ENCODE assay signal across 8 cellular contexts in genomic region chr11:101914737-101915426, GRCh38. TPM values are rescaled to one million over a fixed set of nuclear protein-coding genes. Genes with fewer than 3 reads are reported as not detected.
A peak's percentile ranks its signal among the peaks of the same experiment; 100 is the strongest.
DNase-seq lines count a peak whose midpoint lies in the region; ATAC-seq and TF ChIP-seq lines count a peak whose summit lies in the region.

TSS of gene CEP126 (plus strand) at chr11:101915010. CDS start at chr11:101915285, 275 bp downstream.

- H3K27me3 ChIP-seq in Peyer's patch: no peaks in the 10 kb centered on the region

- no peaks in the 10 kb centered on the region for H3K36me3 ChIP-seq in Peyer's patch

- no peaks in the 10 kb centered on the region for H3K27me3 Mint-ChIP-seq in nephron (ENCODE audit: low read depth)

- no peaks in the 10 kb centered on the region for H3K9me3 ChIP-seq in Peyer's patch

- peak; percentile 100 for ATAC-seq in GM21723 (IDR thresholded peaks at IDR 0.05; ENCODE audit: unreplicated experiment)
- ATAC-seq in stimulated activated naive CD8-positive, alpha-beta T cell treated with anti-CD3 and anti-CD28 coated beads, Interleukin-15, Interleukin-2, amounts not matched to agents 100 U/mL and 50 U/mL, for 24 hours: peak; percentile 98

- peaks cover 31% of the 10 kb centered on the region for H3K4me1 Mint-ChIP-seq in nephron

- peak within 1 kb of the TSS; percentile 87 to 96 (median 90) for H3K4me3 Mint-ChIP-seq in nephron

- peak in 1 of 2 donors; percentile 10 for TF ChIP-seq POLR2A in Peyer's patch (IDR thresholded peaks at IDR 0.05)

- peak; percentile 93 for DNase-seq in DMS153 (lab: John Stamatoyannopoulos, UW)
- peak; percentile 88 for DNase-seq in KBM-7
- DNase-seq in Peyer's patch: peak; percentile 92 to 97 (median 95)
- peak; percentile 89 for DNase-seq in activated effector memory CD4-positive, alpha-beta T cell treated with Interleukin-2 at 50 U/mL for 16 hours
- DNase-seq in fibroblast of the aortic adventitia (ENCODE audit: low read depth): peak; percentile 94
- peak; percentile 94 for DNase-seq in stimulated activated naive CD8-positive, alpha-beta T cell treated with anti-CD3 and anti-CD28 coated beads, Interleukin-15, Interleukin-2, amounts not matched to agents 100 U/mL and 50 U/mL, for 24 hours

- in situ Hi-C loops in KBM-7 (cut with MboI; ENCODE audit: low pct_unique_long_range_greater_than_20kb, low sequenced_read_pairs): no loop called here

- H3K9me3 Mint-ChIP-seq in nephron: no peaks in the 10 kb centered on the region

- TF ChIP-seq CTCF in Peyer's patch (IDR thresholded peaks at IDR 0.05) (peak in 5 of 6 experiments; percentile 14 to 56 (median 47)), fibroblast of the aortic adventitia (IDR thresholded peaks at IDR 0.05; ENCODE audit: insufficient read depth, low read length) (peak; percentile 65), nephron (IDR thresholded peaks at IDR 0.05; ENCODE audit: unreplicated experiment in 3 of 3) (peak; percentile 37 to 56 (median 45))

- H3K27ac Mint-ChIP-seq in nephron: peak within 1 kb of the TSS; percentile 86 to 93 (median 92)

- peaks cover 0 to 11% (median 3%) of the 10 kb centered on the region in 4 donors for H3K4me1 ChIP-seq in Peyer's patch

- peak within 1 kb of the TSS; percentile 81 to 86 (median 82) for H3K27ac ChIP-seq in Peyer's patch

- no peaks in the 10 kb centered on the region for H3K36me3 Mint-ChIP-seq in nephron (ENCODE audit: low read depth)

- peak within 1 kb of the TSS; percentile 73 to 84 (median 77) for H3K4me3 ChIP-seq in Peyer's patch
- H3K4me3 ChIP-seq in fibroblast of the aortic adventitia (ENCODE audit: low read depth, low read length): peak within 1 kb of the TSS; percentile 88

RNA-seq across cellular contexts. Expression of gene CEP126, which starts in this region (rescaled TPM):
- 10 to 100 TPM in 1 of 4 donors, 1 to 10 TPM in 3; 2.0 to 12.4 (median 4.2) TPM for total RNA-seq in Peyer's patch
- total RNA-seq in fibroblast of the aortic adventitia (ENCODE audit: low replicate concordance): 3.9 and 4.2 TPM in 2 replicates

Comparison
In these comparisons a context has a peak if more than half of its experiments do, and no peak if none do; other contexts are left out.
1. Peak in every context shown above with its lines: DNase-seq, ATAC-seq, H3K4me3 ChIP-seq and H3K27ac ChIP-seq.